Comparison of ENCODE assay signal across 36 cellular contexts in genomic region chr9:16753256-16753655, GRCh38.
"Had no signal": no experiment of that assay in that cellular context is flagged by ENCODE, and none has a peak within 500 bp of the region (broad histone marks: within the 10 kb centered on the region; RNA-seq: fewer than 3 reads in every experiment).

No MANE protein-coding gene starts in this region.

- H3K27me3 Mint-ChIP-seq: activated B cell treated with CpG ODN at 0.5 μM for 24 hours; activated CD4-positive, alpha-beta memory T cell treated with anti-CD3 and anti-CD28 coated beads for 36 hours had no signal

- H3K4me1 Mint-ChIP-seq: activated B cell treated with CpG ODN at 0.5 μM for 24 hours had no signal

- H3K4me3 Mint-ChIP-seq: activated B cell treated with CpG ODN at 0.5 μM for 24 hours; activated CD4-positive, alpha-beta memory T cell treated with anti-CD3 and anti-CD28 coated beads for 36 hours; activated naive CD4-positive, alpha-beta T cell treated with anti-CD3 and anti-CD28 coated beads for 36 hours; activated T-cell treated with anti-CD3 and anti-CD28 coated beads, Interleukin-2, amount 50 U/mL, for 4 hours; activated T-helper 1 cell treated with anti-CD3 and anti-CD28 coated beads, Interleukin-12 subunit alpha, Interleukin-12 subunit beta, Interleukin-2, Interleukin-4 antibody, amounts not matched to agents 30 ng/mL and 10 ng/mL and 1 ng/mL, durations not matched to agents 14 hours and 24 hours and 36 hours had no signal

- H3K27me3 ChIP-seq: adrenal gland, body of pancreas, breast epithelium had no signal

- H3K9me3 Mint-ChIP-seq: activated T-helper 1 cell treated with anti-CD3 and anti-CD28 coated beads, Interleukin-12 subunit alpha, Interleukin-12 subunit beta, Interleukin-2, Interleukin-4 antibody, amounts not matched to agents 30 ng/mL and 10 ng/mL and 1 ng/mL, durations not matched to agents 14 hours and 24 hours and 36 hours had no signal

- H3K9me3 ChIP-seq: adrenal gland, body of pancreas, breast epithelium had no signal

- H3K36me3 Mint-ChIP-seq: activated CD4-positive, alpha-beta memory T cell treated with anti-CD3 and anti-CD28 coated beads for 36 hours; activated naive CD4-positive, alpha-beta T cell treated with anti-CD3 and anti-CD28 coated beads, Interleukin-2, amount 50 U/mL, for 72 hours had no signal

- H3K27ac ChIP-seq: adrenal gland, body of pancreas, breast epithelium, RWPE1, VCaP had no signal

- H3K36me3 ChIP-seq: adrenal gland, breast epithelium had no signal

- DNase-seq: activated B cell treated with CpG ODN at 0.5 μM for 24 hours; activated CD4-positive, alpha-beta memory T cell treated with anti-CD3 and anti-CD28 coated beads for 36 hours; activated CD4-positive, alpha-beta T cell treated with anti-CD3 and anti-CD28 coated beads for 4 hours; activated CD4-positive, alpha-beta T cell treated with anti-CD3 and anti-CD28 coated beads, Interleukin-2, amount 50 U/mL, for 1 hour; activated CD4-positive, CD25-positive, alpha-beta regulatory T cell treated with anti-CD3 and anti-CD28 coated beads, Interleukin-2, amount 50 U/mL, for 72 hours; activated CD8-positive, alpha-beta memory T cell treated with anti-CD3 and anti-CD28 coated beads, Interleukin-2, amount 50 U/mL, for 4 hours; activated gamma-delta T cell treated with Interleukin-2 at 50 U/mL for 16 hours; activated naive CD4-positive, alpha-beta T cell treated with anti-CD3 and anti-CD28 coated beads for 36 hours; activated T-cell treated with anti-CD3 and anti-CD28 coated beads for 4 hours; activated T-cell treated with anti-CD3 and anti-CD28 coated beads, Interleukin-2, amount 50 U/mL, for 4 hours; adrenal gland; body of pancreas; caudate nucleus; NCI-H1092 treated with DMSO at 0.1 percent for 48 hours; NCI-H1417; NCI-H146; NCI-H187; NCI-H2029 treated with DMSO at 0.1 percent for 48 hours; NCI-H2107; NCI-H2171; NCI-H510A; NCI-H526; NCI-H748 treated with DMSO at 0.1 percent for 48 hours; NK-92 treated with Interleukin-12 subunit alpha and Interleukin-12 subunit beta, amount 100 ng/mL, for 24 hours; PC-3; SIG-M5; SW 1271; T-helper 1 cell; T-helper 2 cell; T-helper 9 cell had no signal

- H3K4me3 ChIP-seq: adrenal gland, body of pancreas, breast epithelium had no signal

- H3K27ac Mint-ChIP-seq: activated B cell treated with CpG ODN at 0.5 μM for 24 hours; activated CD4-positive, alpha-beta memory T cell treated with anti-CD3 and anti-CD28 coated beads for 36 hours; activated naive CD4-positive, alpha-beta T cell treated with anti-CD3 and anti-CD28 coated beads for 36 hours; activated naive CD4-positive, alpha-beta T cell treated with anti-CD3 and anti-CD28 coated beads, Interleukin-2, amount 50 U/mL, for 72 hours; activated T-helper 1 cell treated with anti-CD3 and anti-CD28 coated beads, Interleukin-12 subunit alpha, Interleukin-12 subunit beta, Interleukin-2, Interleukin-4 antibody, amounts not matched to agents 30 ng/mL and 10 ng/mL and 1 ng/mL, durations not matched to agents 14 hours and 24 hours and 36 hours had no signal

- H3K4me1 ChIP-seq: adrenal gland, body of pancreas, breast epithelium had no signal

- ATAC-seq: activated naive CD4-positive, alpha-beta T cell treated with anti-CD3 and anti-CD28 coated beads, Interleukin-2, amount 50 U/mL, for 72 hours; activated T-cell treated with anti-CD3 and anti-CD28 coated beads, Interleukin-2, amount 50 U/mL, for 4 hours; body of pancreas; PC-3; Right ventricle myocardium inferior had no signal
